ENCODE assay signal across 1 cellular context in the genomic region with DNA sequence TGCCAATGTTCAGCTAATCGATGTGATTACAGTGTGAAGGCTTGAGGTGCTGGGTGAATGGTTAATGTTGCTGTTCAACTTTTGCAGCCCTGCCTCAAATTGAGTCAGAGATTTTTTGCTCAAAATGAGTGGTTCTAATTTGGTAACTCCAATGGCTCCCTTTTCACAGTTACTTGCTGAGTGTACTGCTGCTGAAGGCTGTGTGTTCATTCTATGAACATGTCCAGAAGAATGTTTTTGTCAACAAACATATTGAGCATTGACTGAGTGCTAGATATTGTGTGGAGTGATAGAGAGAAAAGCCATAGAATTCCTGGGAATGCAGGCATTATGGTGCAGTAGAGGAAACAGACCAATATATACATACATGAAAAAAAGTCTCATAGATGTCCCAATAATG.
TF ChIP-seq lines count a peak whose summit lies in the region.

No MANE protein-coding gene starts in this region.

TF ChIP-seq in IMR-90, 13 proteins besides CTCF, POLR2A, EP300 and RAD21 (continued from another document):
- TF ChIP-seq, protein P1, sequence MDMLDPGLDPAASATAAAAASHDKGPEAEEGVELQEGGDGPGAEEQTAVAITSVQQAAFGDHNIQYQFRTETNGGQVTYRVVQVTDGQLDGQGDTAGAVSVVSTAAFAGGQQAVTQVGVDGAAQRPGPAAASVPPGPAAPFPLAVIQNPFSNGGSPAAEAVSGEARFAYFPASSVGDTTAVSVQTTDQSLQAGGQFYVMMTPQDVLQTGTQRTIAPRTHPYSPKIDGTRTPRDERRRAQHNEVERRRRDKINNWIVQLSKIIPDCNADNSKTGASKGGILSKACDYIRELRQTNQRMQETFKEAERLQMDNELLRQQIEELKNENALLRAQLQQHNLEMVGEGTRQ (IDR thresholded peaks at IDR 0.05; ENCODE audit: low read depth, low read length), result no peak
- TF ChIP-seq MXI1 (IDR thresholded peaks at IDR 0.05; ENCODE audit: borderline replicate concordance, low read depth, low read length) (no peak), RFX5 (IDR thresholded peaks at IDR 0.05; ENCODE audit: low read depth, low read length) (no peak), RCOR1 (IDR thresholded peaks at IDR 0.05; ENCODE audit: insufficient replicate concordance, low read length) (no peak), CEBPB (IDR thresholded peaks at IDR 0.05; ENCODE audit: low read depth, low read length) (no peak)
- TF ChIP-seq, protein P2, sequence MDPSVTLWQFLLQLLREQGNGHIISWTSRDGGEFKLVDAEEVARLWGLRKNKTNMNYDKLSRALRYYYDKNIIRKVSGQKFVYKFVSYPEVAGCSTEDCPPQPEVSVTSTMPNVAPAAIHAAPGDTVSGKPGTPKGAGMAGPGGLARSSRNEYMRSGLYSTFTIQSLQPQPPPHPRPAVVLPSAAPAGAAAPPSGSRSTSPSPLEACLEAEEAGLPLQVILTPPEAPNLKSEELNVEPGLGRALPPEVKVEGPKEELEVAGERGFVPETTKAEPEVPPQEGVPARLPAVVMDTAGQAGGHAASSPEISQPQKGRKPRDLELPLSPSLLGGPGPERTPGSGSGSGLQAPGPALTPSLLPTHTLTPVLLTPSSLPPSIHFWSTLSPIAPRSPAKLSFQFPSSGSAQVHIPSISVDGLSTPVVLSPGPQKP (IDR thresholded peaks at IDR 0.05; ENCODE audit: borderline replicate concordance, low read depth, low read length), result no peak
